Comparison of ENCODE assay signal across 1 cellular context in genomic region chr5:55218966-55219365, GRCh38.
TF ChIP-seq lines count a peak whose summit lies in the region.

No MANE protein-coding gene starts in this region.

TF ChIP-seq in HepG2, 621 proteins besides CTCF, POLR2A, EP300 and RAD21:
- no peak for TF ChIP-seq GPBP1L1 (CRISPR knock-in tag; IDR thresholded peaks at IDR 0.05)
- TF ChIP-seq ZNF12 (CRISPR knock-in tag; IDR thresholded peaks at IDR 0.05) = no peak
- TF ChIP-seq TRAFD1 (CRISPR knock-in tag; IDR thresholded peaks at IDR 0.05; ENCODE audit: borderline replicate concordance) = no peak
- no peak for TF ChIP-seq ZNF557 (CRISPR knock-in tag; IDR thresholded peaks at IDR 0.05)
- no peak for TF ChIP-seq TOE1 (CRISPR knock-in tag; IDR thresholded peaks at IDR 0.05)
- TF ChIP-seq ZNF850 (CRISPR knock-in tag; conservative IDR thresholded peaks at IDR 0.05) = no peak
- no peak for TF ChIP-seq CBX5 (CRISPR knock-in tag; IDR thresholded peaks at IDR 0.05; ENCODE audit: borderline replicate concordance)
